In genomic region chr1:150551784-150552691, GRCh38 we compare ENCODE assay signal across 1 cellular context.
TF ChIP-seq lines count a peak whose summit lies in the region.

No MANE protein-coding gene starts in this region.

TF ChIP-seq in HepG2, 621 proteins besides CTCF, POLR2A, EP300 and RAD21 (continued from another document and continues in another):
- TF ChIP-seq ZSCAN25 (CRISPR knock-in tag; IDR thresholded peaks at IDR 0.05) (0 out of 2 replicates have a peak, but pooled peaks have one; percentile 22), MIER3 (CRISPR knock-in tag; IDR thresholded peaks at IDR 0.05; ENCODE audit: borderline replicate concordance) (peak; percentile 71; the same call in 1 of the 2 replicates), MAFK (conservative IDR thresholded peaks at IDR 0.05 in 1 of 2, IDR thresholded peaks at IDR 0.05 in 1 of 2; ENCODE audit: low read length in 2 of 2) (no peak), RXRA (CRISPR knock-in tag; IDR thresholded peaks at IDR 0.05) (peak; percentile 70), PHF21A (CRISPR knock-in tag; IDR thresholded peaks at IDR 0.05) (peak; percentile 48; the same call in 1 of the 2 replicates), ZNF83 (CRISPR knock-in tag; IDR thresholded peaks at IDR 0.05; ENCODE audit: borderline replicate concordance) (no peak), ZNF275 (CRISPR knock-in tag; IDR thresholded peaks at IDR 0.05; ENCODE audit: borderline replicate concordance) (no peak), RORA (CRISPR knock-in tag; IDR thresholded peaks at IDR 0.05) (no peak), ZBTB25 (CRISPR knock-in tag; IDR thresholded peaks at IDR 0.05) (no peak), TEAD2 (CRISPR knock-in tag; IDR thresholded peaks at IDR 0.05) (no peak), NAIF1 (CRISPR knock-in tag; IDR thresholded peaks at IDR 0.05; ENCODE audit: borderline replicate concordance) (no peak), ZNF431 (CRISPR knock-in tag; IDR thresholded peaks at IDR 0.05; ENCODE audit: borderline replicate concordance, low read depth) (0 out of 2 replicates have a peak, but pooled peaks have one; percentile 43), NFE2L1 (CRISPR knock-in tag; IDR thresholded peaks at IDR 0.05; ENCODE audit: borderline replicate concordance) (no peak), PCBP2 (optimal IDR thresholded peaks at IDR 0.05; ENCODE audit: low read depth, low read length, poor library complexity, severe bottlenecking) (peak; percentile 63), PHB2 (IDR thresholded peaks at IDR 0.05; ENCODE audit: partially characterized antibody) (no peak), ZHX1 (CRISPR knock-in tag; IDR thresholded peaks at IDR 0.05; ENCODE audit: low read depth) (0 out of 2 replicates have a peak, but pooled peaks have one; percentile 31), SIN3A (IDR thresholded peaks at IDR 0.05; ENCODE audit: borderline replicate concordance, low read depth, low read length) (0 out of 2 replicates have a peak, but pooled peaks have one; percentile 26), ZBTB42 (CRISPR knock-in tag; IDR thresholded peaks at IDR 0.05) (no peak), HDAC1 (CRISPR knock-in tag; IDR thresholded peaks at IDR 0.05) (peak; percentile 81), ZNF629 (CRISPR knock-in tag; conservative IDR thresholded peaks at IDR 0.05) (no peak), ZNF776 (CRISPR knock-in tag; IDR thresholded peaks at IDR 0.05) (no peak), KLF16 (CRISPR knock-in tag; IDR thresholded peaks at IDR 0.05) (peak in 1 of 2 experiments; percentile 80; a peak in 2 of 4 replicates), ZSCAN22 (CRISPR knock-in tag; IDR thresholded peaks at IDR 0.05) (no peak), ZNF547 (CRISPR knock-in tag; IDR thresholded peaks at IDR 0.05) (0 out of 2 replicates have a peak, but pooled peaks have one; percentile 11), FOXM1 (CRISPR knock-in tag; IDR thresholded peaks at IDR 0.05) (no peak), ZNF513 (CRISPR knock-in tag; conservative IDR thresholded peaks at IDR 0.05) (no peak), ELK4 (CRISPR knock-in tag; IDR thresholded peaks at IDR 0.05; ENCODE audit: borderline replicate concordance) (no peak), ZSCAN5A (CRISPR knock-in tag; IDR thresholded peaks at IDR 0.05; ENCODE audit: borderline replicate concordance) (no peak), NFYB (CRISPR knock-in tag; IDR thresholded peaks at IDR 0.05) (no peak), AHDC1 (CRISPR knock-in tag; IDR thresholded peaks at IDR 0.05; ENCODE audit: borderline replicate concordance) (no peak), SIX1 (CRISPR knock-in tag; IDR thresholded peaks at IDR 0.05; ENCODE audit: borderline replicate concordance) (0 out of 2 replicates have a peak, but pooled peaks have one; percentile 43), SP1 (IDR thresholded peaks at IDR 0.05) (no peak), SP1 (CRISPR knock-in tag; IDR thresholded peaks at IDR 0.05) (peak; percentile 34; the same call in 1 of the 2 replicates), KDM1A (CRISPR knock-in tag; IDR thresholded peaks at IDR 0.05) (no peak), NFKB2 (CRISPR knock-in tag; IDR thresholded peaks at IDR 0.05; ENCODE audit: borderline replicate concordance) (peak; percentile 47; the same call in 1 of the 2 replicates), ISL2 (CRISPR knock-in tag; IDR thresholded peaks at IDR 0.05) (peak; percentile 42; the same call in 1 of the 2 replicates), SNAPC4 (CRISPR knock-in tag; IDR thresholded peaks at IDR 0.05) (no peak), ZBTB34 (CRISPR knock-in tag; IDR thresholded peaks at IDR 0.05) (no peak), ZFP90 (CRISPR knock-in tag; IDR thresholded peaks at IDR 0.05; ENCODE audit: borderline replicate concordance) (no peak)
